Comparison of ENCODE assay signal across 7 cellular contexts in the genomic region with DNA sequence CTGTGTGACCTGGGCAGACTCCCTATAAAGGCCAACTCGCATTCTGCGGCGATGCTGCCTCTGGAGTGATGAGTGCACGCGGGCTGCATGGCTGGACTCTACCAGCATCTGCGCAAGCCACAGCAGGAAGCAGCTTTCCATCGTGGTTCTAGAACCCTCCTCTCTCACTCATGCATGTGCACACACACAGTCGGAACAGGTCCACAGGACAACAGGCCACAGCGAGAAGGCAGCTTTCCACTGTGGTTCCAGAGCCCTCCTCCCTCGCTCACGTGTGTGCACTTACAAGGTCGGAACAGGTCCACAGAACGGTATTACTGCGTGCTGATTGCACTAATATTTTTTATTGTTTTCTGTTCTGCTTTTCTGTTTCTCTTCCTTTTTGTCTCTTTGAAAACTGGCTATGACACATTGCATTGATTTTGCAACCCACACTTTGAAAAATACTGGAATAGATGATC.
A peak's percentile ranks its signal among the peaks of the same experiment; 100 is the strongest.
DNase-seq lines count a peak whose midpoint lies in the region; ATAC-seq, FAIRE-seq and TF ChIP-seq lines count a peak whose summit lies in the region.
"Not testable (repeated sequence)": the region's sequence is repeated elsewhere in the genome, so short reads cannot be mapped to it uniquely, and the experiment has no call there.

No MANE protein-coding gene starts in this region.

- not testable (repeated sequence) for H3K27me3 ChIP-seq in SU-DHL-6 (ENCODE audit: low read length)

- H3K27me3 Mint-ChIP-seq in memory B cell, result not testable (repeated sequence)

- peak overlapping the region; percentile 32 for H3K4me2 ChIP-seq in SU-DHL-6 (ENCODE audit: low read depth, low read length, poor library complexity, severe bottlenecking)

- peaks cover 24% of the 10 kb centered on the region for H3F3A ChIP-seq in SU-DHL-6 (ENCODE audit: insufficient read depth)

- not testable (repeated sequence) for H3K9ac ChIP-seq in SU-DHL-6 (ENCODE audit: low read length)

- peaks cover 16% of the 10 kb centered on the region for H3K36me3 Mint-ChIP-seq in memory B cell

- FAIRE-seq in GM18507 (lab: Jason Lieb, UNC), result peak; percentile 89

- H3K4me3 Mint-ChIP-seq in memory B cell, result peak overlapping the region; percentile 50

- ATAC-seq in GM19395 (IDR thresholded peaks at IDR 0.05; ENCODE audit: unreplicated experiment) (peak; percentile 73), GM21737 (IDR thresholded peaks at IDR 0.05; ENCODE audit: unreplicated experiment) (peak; percentile 57), HG03045 (IDR thresholded peaks at IDR 0.05; ENCODE audit: unreplicated experiment) (peak; percentile 51), HG03565 (IDR thresholded peaks at IDR 0.05; ENCODE audit: unreplicated experiment) (peak; percentile 48), memory B cell (ENCODE audit: low read depth) (peak; percentile 57)

- not testable (repeated sequence) for TF ChIP-seq CTCF in SU-DHL-6 (IDR thresholded peaks at IDR 0.05; ENCODE audit: insufficient read depth, low read length, poor library complexity, severe bottlenecking)

- peak overlapping the region; percentile 100 for H3K27ac Mint-ChIP-seq in memory B cell

- H3K9me3 Mint-ChIP-seq in memory B cell, result not testable (repeated sequence)

- not testable (repeated sequence) for H3K9me3 ChIP-seq in SU-DHL-6 (ENCODE audit: insufficient read depth, low read length)

- H3K79me2 ChIP-seq in SU-DHL-6 (ENCODE audit: insufficient read depth, low read length), result not testable (repeated sequence)

- not testable (repeated sequence) for H3K9me2 ChIP-seq in SU-DHL-6 (replicated peaks; ENCODE audit: insufficient read depth, low read length)

- peaks cover 35% of the 10 kb centered on the region for H3K4me1 Mint-ChIP-seq in memory B cell

- not testable (repeated sequence) for H4K20me1 ChIP-seq in SU-DHL-6 (ENCODE audit: low read depth, low read length)

- not testable (repeated sequence) for H3K4me3 ChIP-seq in SU-DHL-6 (ENCODE audit: insufficient read depth, low read length, poor library complexity, severe bottlenecking)

- H3K36me3 ChIP-seq in SU-DHL-6 (ENCODE audit: low read length), result not testable (repeated sequence)

- DNase-seq in GM18507 (ENCODE audit: extremely low spot score, insufficient read length, low read depth), result not testable (repeated sequence)
- DNase-seq in memory B cell (ENCODE audit: low spot score in 2 of 2), result peak; percentile 48 to 61

- H3K27ac ChIP-seq in SU-DHL-6 (ENCODE audit: low read depth, low read length), result peak overlapping the region; percentile 85

- not testable (repeated sequence) for H2AFZ ChIP-seq in SU-DHL-6 (ENCODE audit: low read depth, low read length, severe bottlenecking)
